ENCODE assay signal across 8 cellular contexts in genomic region chr1:46394872-46395465, GRCh38. TPM values are rescaled to one million over a fixed set of nuclear protein-coding genes. Genes with fewer than 3 reads are reported as not detected.
DNase-seq lines count a peak whose midpoint lies in the region; ATAC-seq, FAIRE-seq and TF ChIP-seq lines count a peak whose summit lies in the region.

No MANE protein-coding gene starts in this region.

- POLR2A ChIA-PET in BJ (lab: Charles Lee) = no interaction called here

- H3K36me3 ChIP-seq in BJ (ENCODE audit: control insufficient read depth, insufficient read depth, low read length) (no peaks in the 10 kb centered on the region), neutrophil (no peaks in the 10 kb centered on the region)

- peaks cover 17 to 18% of the 10 kb centered on the region in 2 experiments for H3K4me1 ChIP-seq in neutrophil (ENCODE audit: control insufficient read depth in 1 of 2, insufficient read depth in 1 of 2, low read depth in 1 of 2, low read length in 1 of 2)

- no peak for FAIRE-seq in urothelium cell line (lab: Jason Lieb, UNC)

- H3K9me3 ChIP-seq in neutrophil = no peaks in the 10 kb centered on the region

- TF ChIP-seq CTCF in BJ (IDR thresholded peaks at IDR 0.05; ENCODE audit: insufficient read depth, low read depth, low read length) (no peak), neutrophil (IDR thresholded peaks at IDR 0.05) (no peak)

- CTCF ChIA-PET in BJ (lab: Yijun Ruan, JAX) = no interaction called here

- DNase-seq in BJ (ENCODE audit: low read depth) (no peak), NCI-H69 (lab: John Stamatoyannopoulos, UW) (peak; percentile 57), Right ventricle myocardium superior (no peak), urothelium cell line (ENCODE audit: low spot score) (no peak), DMS153 (lab: John Stamatoyannopoulos, UW) (no peak), AML-193 (lab: John Stamatoyannopoulos, UW) (no peak)
- no peak for DNase-seq in activated effector memory CD4-positive, alpha-beta T cell treated with Interleukin-2 at 50 U/mL for 16 hours

- ATAC-seq in Right ventricle myocardium superior (ENCODE audit: poor library complexity) = peak; percentile 56

- H3K4me3 ChIP-seq in BJ (ENCODE audit: low read depth, low read length) = peak overlapping the region; percentile 17; the same call in 1 of the 2 replicates
- H3K4me3 ChIP-seq in neutrophil (ENCODE audit: low read depth in 1 of 2, low read length in 1 of 2) = peak overlapping the region; percentile 64 to 65

- intact Hi-C loops in Right ventricle myocardium superior (cut with DNase I) = no loop called here

- H3K27me3 ChIP-seq in BJ (ENCODE audit: control insufficient read depth, insufficient read depth, low read length) (peaks cover 11% of the 10 kb centered on the region), neutrophil (peaks cover 16% of the 10 kb centered on the region)

- no peak overlapping the region for H3K27ac ChIP-seq in neutrophil

RNA-seq across cellular contexts. Expression of gene FAAH, which starts 0.9 kb away (rescaled TPM):
- polyA plus RNA-seq in BJ (2011; rRNA removed) = 1.3 and 1.8 TPM in 2 replicates
- 1.3 and 1.7 TPM in 2 replicates for polyA minus RNA-seq in BJ (2011; rRNA and poly(A)+ RNA removed)
- total RNA-seq in Right ventricle myocardium superior = 4.8 TPM

RNA-seq across cellular contexts. Expression of gene NSUN4, which starts 54.4 kb away (rescaled TPM):
- 24.0 and 24.2 TPM in 2 replicates for polyA plus RNA-seq in BJ (2011; rRNA removed)
- 27.8 and 37.3 TPM in 2 replicates for polyA minus RNA-seq in BJ (2011; rRNA and poly(A)+ RNA removed)
- total RNA-seq in Right ventricle myocardium superior = 15.5 TPM
